In genomic region chr17:27817731-27818130, GRCh38 we compare ENCODE assay signal across 26 cellular contexts. TPM values are rescaled to one million over a fixed set of nuclear protein-coding genes. Genes with fewer than 3 reads are reported as not detected.
A peak's percentile ranks its signal among the peaks of the same experiment; 100 is the strongest.
DNase-seq lines count a peak whose midpoint lies in the region; ATAC-seq and TF ChIP-seq lines count a peak whose summit lies in the region.
"Had no signal": no experiment of that assay in that cellular context is flagged by ENCODE, and none has a peak within 500 bp of the region (broad histone marks: within the 10 kb centered on the region; RNA-seq: fewer than 3 reads in every experiment).

No MANE protein-coding gene starts in this region.

- H3K4me3 ChIP-seq in PC-3 (ENCODE audit: low read length): no peak overlapping the region
- H3K4me3 ChIP-seq in ectodermal cell (ENCODE audit: insufficient read depth, low read depth, low read length): no peak overlapping the region
- H3K4me3 ChIP-seq in mucosa of descending colon: no peak overlapping the region
- H3K4me3 ChIP-seq: adrenal gland, stomach, upper lobe of right lung had no signal

- no peak for TF ChIP-seq CTCF in PC-3 (conservative IDR thresholded peaks at IDR 0.05; ENCODE audit: low read depth, low read length)
- TF ChIP-seq CTCF in mucosa of descending colon (IDR thresholded peaks at IDR 0.05): no peak

- no peaks in the 10 kb centered on the region for H3K36me3 ChIP-seq in PC-3 (ENCODE audit: low read depth, low read length)
- no peaks in the 10 kb centered on the region for H3K36me3 ChIP-seq in ectodermal cell (ENCODE audit: control insufficient read depth, insufficient read depth, low read length)
- H3K36me3 ChIP-seq in mucosa of descending colon (ENCODE audit: low read depth): no peaks in the 10 kb centered on the region
- H3K36me3 ChIP-seq: adrenal gland, neutrophil, stomach, upper lobe of right lung had no signal

- CTCF ChIA-PET in PC-3 (lab: Charles Lee): no interaction called here

- no peak overlapping the region for H3K9ac ChIP-seq in PC-3 (ENCODE audit: low read length)
- H3K9ac ChIP-seq: KMS-11 had no signal

- intact Hi-C loops in PC-3 (cut with micrococcal nuclease): no loop called here
- intact Hi-C loops in mucosa of descending colon (cut with DNase I, micrococcal nuclease): no loop called here

- H3K27ac ChIP-seq in PC-3 (ENCODE audit: low read length) (no peak overlapping the region), ectodermal cell (ENCODE audit: insufficient read depth, low read depth, low read length, poor library complexity, severe bottlenecking) (peak overlapping the region; percentile 41)
- H3K27ac ChIP-seq: KMS-11, neutrophil, upper lobe of right lung had no signal

- H2AFZ ChIP-seq in PC-3 (ENCODE audit: low read length): no peak overlapping the region

- H3K9me2 ChIP-seq in PC-3 (replicated peaks; ENCODE audit: low read length): no peaks in the 10 kb centered on the region

- H3K27me3 ChIP-seq in PC-3 (ENCODE audit: low read length) (no peaks in the 10 kb centered on the region), ectodermal cell (ENCODE audit: control insufficient read depth, insufficient read depth, low read length, poor library complexity, severe bottlenecking) (no peaks in the 10 kb centered on the region)
- H3K27me3 ChIP-seq: adrenal gland, neutrophil, stomach, upper lobe of right lung had no signal

- no peaks in the 10 kb centered on the region for H3F3A ChIP-seq in PC-3 (ENCODE audit: low read length, unreplicated experiment)

- BruUV-seq in PC-3 (replicated peaks; lab: Mats Ljungman, UMichigan): no TSS peak

- DNase-seq in EH (ENCODE audit: low read depth) (peak; percentile 17), PC-3 (peak; percentile 39), mucosa of descending colon (no peak), HuH-7.5 (ENCODE audit: low spot score) (no peak), activated gamma-delta T cell (lab: John Stamatoyannopoulos, UW) (no peak)
- DNase-seq: activated CD4-positive, alpha-beta T cell treated with anti-CD3 and anti-CD28 coated beads for 4 hours; activated CD8-positive, alpha-beta memory T cell treated with anti-CD3 and anti-CD28 coated beads, Interleukin-2, amount 50 U/mL, for 4 hours; activated effector memory CD4-positive, alpha-beta T cell treated with Interleukin-2 at 50 U/mL for 16 hours; adrenal gland; DND-41; effector memory CD4-positive, alpha-beta T cell; NCI-H1048; NCI-H2107; NCI-H524 treated with DMSO at 0.1 percent for 48 hours; OCI-M1; stimulated activated CD4-positive, alpha-beta T cell treated with anti-CD3 and anti-CD28 coated beads, Interleukin-2, amount 100 ng/mL, for 24 hours; stomach; upper lobe of right lung had no signal

- POLR2A ChIA-PET in PC-3 (lab: Charles Lee; ENCODE audit: unreplicated experiment): no interaction called here

- no peaks in the 10 kb centered on the region for H3K79me2 ChIP-seq in PC-3 (ENCODE audit: low read length)

- no peaks in the 10 kb centered on the region for H4K20me1 ChIP-seq in PC-3 (ENCODE audit: low read length)

- WGBS in ectodermal cell, 2 experiments: 43 to 60% methylated on average over 1 of the region's 1 CpG

- ATAC-seq in PC-3 (peak; percentile 42; the same call in 1 of the 2 replicates), mucosa of descending colon (peak; percentile 51), GM21423 (IDR thresholded peaks at IDR 0.05; ENCODE audit: unreplicated experiment) (no peak), GM21723 (IDR thresholded peaks at IDR 0.05; ENCODE audit: unreplicated experiment) (no peak)
- ATAC-seq: HCT116, upper lobe of right lung had no signal

- H3K4me2 ChIP-seq in PC-3 (ENCODE audit: low read length): 0 out of 2 replicates have a peak overlapping the region, but pooled peaks have one; percentile 8
- H3K4me2 ChIP-seq: KMS-11 had no signal

- H3K4me1 ChIP-seq in PC-3 (ENCODE audit: insufficient read depth, low read length) (peaks cover 10% of the 10 kb centered on the region; the same call in 1 of the 2 replicates), ectodermal cell (ENCODE audit: control insufficient read depth, insufficient read depth, low read length) (peaks cover 12% of the 10 kb centered on the region), mucosa of descending colon (ENCODE audit: low read depth) (peaks cover 16% of the 10 kb centered on the region)
- H3K4me1 ChIP-seq: adrenal gland, upper lobe of right lung had no signal

- H3K9me3 ChIP-seq in PC-3 (ENCODE audit: low read length): no peaks in the 10 kb centered on the region
- no peaks in the 10 kb centered on the region for H3K9me3 ChIP-seq in ectodermal cell (ENCODE audit: control insufficient read depth, low read length)
- peaks cover 18% of the 10 kb centered on the region for H3K9me3 ChIP-seq in mucosa of descending colon
- H3K9me3 ChIP-seq: adrenal gland, neutrophil, upper lobe of right lung had no signal

RNA-seq across cellular contexts. Expression of gene NOS2, which starts 17.4 kb away (rescaled TPM):
- total RNA-seq in PC-3 (2014; rRNA removed) (not detected in 2 replicates), mucosa of descending colon (10 to 100 TPM; 10.5 to 67.1 (median 11.0) TPM)
- polyA plus RNA-seq in ectodermal cell (2013, experiment 1 of 4): 92.6 TPM
- polyA plus RNA-seq in ectodermal cell (2013, experiment 2 of 4): 217 TPM
- 65.0 TPM for polyA plus RNA-seq in ectodermal cell (2013, experiment 3 of 4)
- polyA plus RNA-seq in ectodermal cell (2013, experiment 4 of 4): 121 TPM
- total RNA-seq: fibroblast of villous mesenchyme, mononuclear cell had no signal

Comparison
In these comparisons a context has a peak if more than half of its experiments do, and no peak if none do; other contexts are left out.
1. DNase-seq: peak in EH (single experiment) and PC-3 (single experiment); none in mucosa of descending colon (0 of 3), HuH-7.5 (single experiment) and activated gamma-delta T cell (single experiment).
2. ATAC-seq: peak in PC-3 (single experiment) and mucosa of descending colon (single experiment); none in GM21423 (single experiment) and GM21723 (single experiment).
3. RNA of gene NOS2, which starts 17.4 kb away (total RNA-seq): 10.5 to 67.1 TPM in mucosa of descending colon; not detected in PC-3; every median in the first group is over 10 times any median in the second.